ENCODE assay signal across 1 cellular context in genomic region chr16:84740596-84741071, GRCh38.
A peak's percentile ranks its signal among the peaks of the same experiment; 100 is the strongest.
TF ChIP-seq lines count a peak whose summit lies in the region.

No MANE protein-coding gene starts in this region.

TF ChIP-seq in HepG2, 621 proteins besides CTCF, POLR2A, EP300 and RAD21 (continued from another document):
- TF ChIP-seq, protein P1, sequence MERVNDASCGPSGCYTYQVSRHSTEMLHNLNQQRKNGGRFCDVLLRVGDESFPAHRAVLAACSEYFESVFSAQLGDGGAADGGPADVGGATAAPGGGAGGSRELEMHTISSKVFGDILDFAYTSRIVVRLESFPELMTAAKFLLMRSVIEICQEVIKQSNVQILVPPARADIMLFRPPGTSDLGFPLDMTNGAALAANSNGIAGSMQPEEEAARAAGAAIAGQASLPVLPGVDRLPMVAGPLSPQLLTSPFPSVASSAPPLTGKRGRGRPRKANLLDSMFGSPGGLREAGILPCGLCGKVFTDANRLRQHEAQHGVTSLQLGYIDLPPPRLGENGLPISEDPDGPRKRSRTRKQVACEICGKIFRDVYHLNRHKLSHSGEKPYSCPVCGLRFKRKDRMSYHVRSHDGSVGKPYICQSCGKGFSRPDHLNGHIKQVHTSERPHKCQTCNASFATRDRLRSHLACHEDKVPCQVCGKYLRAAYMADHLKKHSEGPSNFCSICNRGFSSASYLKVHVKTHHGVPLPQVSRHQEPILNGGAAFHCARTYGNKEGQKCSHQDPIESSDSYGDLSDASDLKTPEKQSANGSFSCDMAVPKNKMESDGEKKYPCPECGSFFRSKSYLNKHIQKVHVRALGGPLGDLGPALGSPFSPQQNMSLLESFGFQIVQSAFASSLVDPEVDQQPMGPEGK (CRISPR knock-in tag; IDR thresholded peaks at IDR 0.05): no peak
- TF ChIP-seq YEATS2 (CRISPR knock-in tag; IDR thresholded peaks at IDR 0.05; ENCODE audit: borderline replicate concordance): no peak
- no peak for TF ChIP-seq PPARG (CRISPR knock-in tag; conservative IDR thresholded peaks at IDR 0.05)
- TF ChIP-seq, protein P2, sequence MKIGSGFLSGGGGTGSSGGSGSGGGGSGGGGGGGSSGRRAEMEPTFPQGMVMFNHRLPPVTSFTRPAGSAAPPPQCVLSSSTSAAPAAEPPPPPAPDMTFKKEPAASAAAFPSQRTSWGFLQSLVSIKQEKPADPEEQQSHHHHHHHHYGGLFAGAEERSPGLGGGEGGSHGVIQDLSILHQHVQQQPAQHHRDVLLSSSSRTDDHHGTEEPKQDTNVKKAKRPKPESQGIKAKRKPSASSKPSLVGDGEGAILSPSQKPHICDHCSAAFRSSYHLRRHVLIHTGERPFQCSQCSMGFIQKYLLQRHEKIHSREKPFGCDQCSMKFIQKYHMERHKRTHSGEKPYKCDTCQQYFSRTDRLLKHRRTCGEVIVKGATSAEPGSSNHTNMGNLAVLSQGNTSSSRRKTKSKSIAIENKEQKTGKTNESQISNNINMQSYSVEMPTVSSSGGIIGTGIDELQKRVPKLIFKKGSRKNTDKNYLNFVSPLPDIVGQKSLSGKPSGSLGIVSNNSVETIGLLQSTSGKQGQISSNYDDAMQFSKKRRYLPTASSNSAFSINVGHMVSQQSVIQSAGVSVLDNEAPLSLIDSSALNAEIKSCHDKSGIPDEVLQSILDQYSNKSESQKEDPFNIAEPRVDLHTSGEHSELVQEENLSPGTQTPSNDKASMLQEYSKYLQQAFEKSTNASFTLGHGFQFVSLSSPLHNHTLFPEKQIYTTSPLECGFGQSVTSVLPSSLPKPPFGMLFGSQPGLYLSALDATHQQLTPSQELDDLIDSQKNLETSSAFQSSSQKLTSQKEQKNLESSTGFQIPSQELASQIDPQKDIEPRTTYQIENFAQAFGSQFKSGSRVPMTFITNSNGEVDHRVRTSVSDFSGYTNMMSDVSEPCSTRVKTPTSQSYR (CRISPR knock-in tag; IDR thresholded peaks at IDR 0.05; ENCODE audit: borderline replicate concordance): 0 out of 2 replicates have a peak, but pooled peaks have one; percentile 8
- no peak for TF ChIP-seq FOXA1 (IDR thresholded peaks at IDR 0.05)
- no peak for TF ChIP-seq FOXA1 (CRISPR knock-in tag; IDR thresholded peaks at IDR 0.05)
- TF ChIP-seq HNRNPK (IDR thresholded peaks at IDR 0.05; ENCODE audit: low read depth, low read length, poor library complexity, severe bottlenecking): no peak
- TF ChIP-seq KIAA2018 (CRISPR knock-in tag; IDR thresholded peaks at IDR 0.05; ENCODE audit: borderline replicate concordance): no peak
- TF ChIP-seq FOXM1 (CRISPR knock-in tag; IDR thresholded peaks at IDR 0.05): no peak
- 0 out of 2 replicates have a peak, but pooled peaks have one; percentile 23 for TF ChIP-seq ZNF343 (CRISPR knock-in tag; IDR thresholded peaks at IDR 0.05)
- TF ChIP-seq TEAD3 (CRISPR knock-in tag; optimal IDR thresholded peaks at IDR 0.05; ENCODE audit: borderline replicate concordance): peak; percentile 55
- TF ChIP-seq, protein P3, sequence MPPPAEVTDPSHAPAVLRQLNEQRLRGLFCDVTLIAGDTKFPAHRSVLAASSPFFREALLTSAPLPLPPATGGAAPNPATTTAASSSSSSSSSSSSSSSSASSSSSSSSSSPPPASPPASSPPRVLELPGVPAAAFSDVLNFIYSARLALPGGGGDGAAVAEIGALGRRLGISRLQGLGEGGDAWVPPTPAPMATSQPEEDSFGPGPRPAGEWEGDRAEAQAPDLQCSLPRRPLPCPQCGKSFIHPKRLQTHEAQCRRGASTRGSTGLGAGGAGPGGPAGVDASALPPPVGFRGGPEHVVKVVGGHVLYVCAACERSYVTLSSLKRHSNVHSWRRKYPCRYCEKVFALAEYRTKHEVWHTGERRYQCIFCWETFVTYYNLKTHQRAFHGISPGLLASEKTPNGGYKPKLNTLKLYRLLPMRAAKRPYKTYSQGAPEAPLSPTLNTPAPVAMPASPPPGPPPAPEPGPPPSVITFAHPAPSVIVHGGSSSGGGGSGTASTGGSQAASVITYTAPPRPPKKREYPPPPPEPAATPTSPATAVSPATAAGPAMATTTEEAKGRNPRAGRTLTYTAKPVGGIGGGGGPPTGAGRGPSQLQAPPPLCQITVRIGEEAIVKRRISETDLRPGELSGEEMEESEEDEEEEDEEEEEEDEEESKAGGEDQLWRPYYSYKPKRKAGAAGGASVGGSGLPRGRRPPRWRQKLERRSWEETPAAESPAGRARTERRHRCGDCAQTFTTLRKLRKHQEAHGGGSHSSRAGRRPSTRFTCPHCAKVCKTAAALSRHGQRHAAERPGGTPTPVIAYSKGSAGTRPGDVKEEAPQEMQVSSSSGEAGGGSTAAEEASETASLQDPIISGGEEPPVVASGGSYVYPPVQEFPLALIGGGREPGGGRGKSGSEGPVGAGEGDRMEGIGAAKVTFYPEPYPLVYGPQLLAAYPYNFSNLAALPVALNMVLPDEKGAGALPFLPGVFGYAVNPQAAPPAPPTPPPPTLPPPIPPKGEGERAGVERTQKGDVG (CRISPR knock-in tag; IDR thresholded peaks at IDR 0.05; ENCODE audit: borderline replicate concordance): 0 out of 2 replicates have a peak, but pooled peaks have one; percentile 26
